In the genomic region with DNA sequence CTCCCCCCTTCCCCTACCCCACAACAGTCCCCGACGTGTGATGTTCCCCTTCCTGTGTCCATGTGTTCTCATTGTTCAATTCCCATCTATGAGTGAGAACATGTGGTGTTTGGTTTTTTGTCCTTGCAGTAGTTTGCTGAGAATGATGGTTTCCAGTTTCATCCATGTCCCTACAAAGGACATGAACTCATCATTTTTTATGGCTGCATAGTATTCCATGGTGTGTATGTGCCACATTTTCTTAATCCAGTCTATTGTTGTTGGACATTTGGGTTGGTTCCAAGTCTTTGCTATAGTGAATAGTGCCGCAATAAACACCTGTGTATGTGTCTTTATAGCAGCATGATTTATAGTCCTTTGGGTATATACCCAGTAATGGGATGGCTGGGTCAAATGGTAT, we compare ENCODE assay signal across 9 cellular contexts. TPM values are rescaled to one million over a fixed set of nuclear protein-coding genes. Genes with fewer than 3 reads are reported as not detected.
"Had no signal": no experiment of that assay in that cellular context is flagged by ENCODE, and none has a peak within 500 bp of the region (broad histone marks: within the 10 kb centered on the region; RNA-seq: fewer than 3 reads in every experiment).

No MANE protein-coding gene starts in this region.

RNA-seq across cellular contexts. Expression of gene SPDYE16, which starts 18.2 kb away (rescaled TPM):
- total RNA-seq: kidney epithelial cell, left ventricle myocardium superior, lung microvascular endothelial cell, mesenteric fat pad, mucosa of gallbladder had no signal
- polyA plus RNA-seq: keratinocyte, mammary epithelial cell had no signal

RNA-seq across cellular contexts. Expression of gene UPK3B, which starts 51.0 kb away (rescaled TPM):
- total RNA-seq: kidney epithelial cell had no signal
- polyA plus RNA-seq: immature natural killer cell; naive thymus-derived CD4-positive, alpha-beta T cell had no signal
